2 cellular contexts compared by ENCODE assay signal in the genomic region with DNA sequence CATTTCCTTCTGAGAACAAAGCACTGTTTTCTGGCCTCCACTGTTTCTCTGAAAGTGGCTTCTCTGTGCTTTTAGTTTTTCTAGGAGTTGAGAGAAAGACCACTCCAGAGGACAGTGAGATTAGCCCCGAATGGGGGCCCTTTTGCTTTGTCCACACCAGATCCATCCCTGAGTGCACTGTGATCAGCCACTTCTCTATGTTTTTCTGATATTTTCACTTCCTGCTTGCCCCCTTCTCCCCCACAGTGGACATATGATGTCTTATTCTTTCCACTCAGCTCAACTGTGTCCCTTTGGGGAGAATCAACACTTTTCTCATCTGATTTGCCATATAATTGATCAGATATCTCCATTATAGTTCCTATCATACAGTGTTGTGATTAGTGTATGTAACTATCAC.
TF ChIP-seq lines count a peak whose summit lies in the region.

No MANE protein-coding gene starts in this region.

TF ChIP-seq in IMR-90, 13 proteins besides CTCF, POLR2A, EP300 and RAD21:
- TF ChIP-seq FOS (IDR thresholded peaks at IDR 0.05; ENCODE audit: low read depth, low read length) (no peak), MAFK (IDR thresholded peaks at IDR 0.05; ENCODE audit: low read depth, low read length) (no peak), RFX5 (IDR thresholded peaks at IDR 0.05; ENCODE audit: low read depth, low read length) (no peak), MAZ (IDR thresholded peaks at IDR 0.05; ENCODE audit: borderline replicate concordance, low read depth, low read length) (no peak), CEBPB (IDR thresholded peaks at IDR 0.05; ENCODE audit: low read depth, low read length) (no peak), CHD1 (IDR thresholded peaks at IDR 0.05; ENCODE audit: low read depth, low read length) (no peak)
- TF ChIP-seq, protein P1, sequence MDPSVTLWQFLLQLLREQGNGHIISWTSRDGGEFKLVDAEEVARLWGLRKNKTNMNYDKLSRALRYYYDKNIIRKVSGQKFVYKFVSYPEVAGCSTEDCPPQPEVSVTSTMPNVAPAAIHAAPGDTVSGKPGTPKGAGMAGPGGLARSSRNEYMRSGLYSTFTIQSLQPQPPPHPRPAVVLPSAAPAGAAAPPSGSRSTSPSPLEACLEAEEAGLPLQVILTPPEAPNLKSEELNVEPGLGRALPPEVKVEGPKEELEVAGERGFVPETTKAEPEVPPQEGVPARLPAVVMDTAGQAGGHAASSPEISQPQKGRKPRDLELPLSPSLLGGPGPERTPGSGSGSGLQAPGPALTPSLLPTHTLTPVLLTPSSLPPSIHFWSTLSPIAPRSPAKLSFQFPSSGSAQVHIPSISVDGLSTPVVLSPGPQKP (IDR thresholded peaks at IDR 0.05; ENCODE audit: borderline replicate concordance, low read depth, low read length) = no peak
- TF ChIP-seq, protein P2, sequence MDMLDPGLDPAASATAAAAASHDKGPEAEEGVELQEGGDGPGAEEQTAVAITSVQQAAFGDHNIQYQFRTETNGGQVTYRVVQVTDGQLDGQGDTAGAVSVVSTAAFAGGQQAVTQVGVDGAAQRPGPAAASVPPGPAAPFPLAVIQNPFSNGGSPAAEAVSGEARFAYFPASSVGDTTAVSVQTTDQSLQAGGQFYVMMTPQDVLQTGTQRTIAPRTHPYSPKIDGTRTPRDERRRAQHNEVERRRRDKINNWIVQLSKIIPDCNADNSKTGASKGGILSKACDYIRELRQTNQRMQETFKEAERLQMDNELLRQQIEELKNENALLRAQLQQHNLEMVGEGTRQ (IDR thresholded peaks at IDR 0.05; ENCODE audit: low read depth, low read length) = no peak
TF ChIP-seq in IMR-90: peak in this region for 0.

TF ChIP-seq in GM12878, 131 proteins besides CTCF, POLR2A, EP300 and RAD21:
- TF ChIP-seq SPI1 (IDR thresholded peaks at IDR 0.05; ENCODE audit: borderline replicate concordance, insufficient read depth, low read depth, low read length) = 0 out of 2 replicates have a peak, but pooled peaks have one; percentile 26
- TF ChIP-seq, protein P2 (IDR thresholded peaks at IDR 0.05; ENCODE audit: borderline replicate concordance, low read depth, low read length) = no peak
